ENCODE assay signal across 8 cellular contexts in genomic region chr19:4328243-4328990, GRCh38. TPM values are rescaled to one million over a fixed set of nuclear protein-coding genes. Genes with fewer than 3 reads are reported as not detected.
DNase-seq lines count a peak whose midpoint lies in the region; ATAC-seq and TF ChIP-seq lines count a peak whose summit lies in the region.

No MANE protein-coding gene starts in this region.

- ATAC-seq in GM19372 (IDR thresholded peaks at IDR 0.05; ENCODE audit: low read depth, unreplicated experiment), result peak; percentile 71
- peak; percentile 63 for ATAC-seq in HG03520 (IDR thresholded peaks at IDR 0.05; ENCODE audit: unreplicated experiment)
- peak; percentile 86 for ATAC-seq in SK-N-SH treated with all-trans-retinoic acid at 6 μM for 48 hours
- peak; percentile 80 for ATAC-seq in activated naive CD8-positive, alpha-beta T cell treated with anti-CD3 and anti-CD28 coated beads, Interleukin-2, amount 10 ng/mL, durations not matched to agents 7 days and 5 days (ENCODE audit: low read depth)
- ATAC-seq in upper lobe of left lung (ENCODE audit: low FRiP score in 2 of 2), result peak; percentile 94 to 96

- TF ChIP-seq CTCF in left ventricle myocardium inferior (IDR thresholded peaks at IDR 0.05; ENCODE audit: borderline replicate concordance) (no peak), prostate gland (IDR thresholded peaks at IDR 0.05) (no peak), upper lobe of left lung (IDR thresholded peaks at IDR 0.05) (no peak)

- no peak for TF ChIP-seq EP300 in upper lobe of left lung (IDR thresholded peaks at IDR 0.05)

- 11% methylated on average over 49 of the region's 49 CpGs for WGBS in prostate gland
- 9 to 12% methylated on average over 20 to 23 of the region's 49 CpGs for WGBS in upper lobe of left lung, 2 donors

- H3K4me1 ChIP-seq in left ventricle myocardium inferior, result peaks cover 22% of the 10 kb centered on the region
- H3K4me1 ChIP-seq in prostate gland (replicated peaks), result no peaks in the 10 kb centered on the region
- peaks cover 18 to 24% (median 21%) of the 10 kb centered on the region in 4 donors for H3K4me1 ChIP-seq in upper lobe of left lung

- H3K4me1 Mint-ChIP-seq in activated naive CD8-positive, alpha-beta T cell treated with anti-CD3 and anti-CD28 coated beads, Interleukin-2, amount 10 ng/mL, durations not matched to agents 7 days and 5 days, result peaks cover 20% of the 10 kb centered on the region

- peaks cover 4% of the 10 kb centered on the region for H3K36me3 Mint-ChIP-seq in activated naive CD8-positive, alpha-beta T cell treated with anti-CD3 and anti-CD28 coated beads, Interleukin-2, amount 10 ng/mL, durations not matched to agents 7 days and 5 days

- TF ChIP-seq POLR2A in prostate gland (IDR thresholded peaks at IDR 0.05), result no peak
- TF ChIP-seq POLR2A in upper lobe of left lung (IDR thresholded peaks at IDR 0.05), result no peak

- intact Hi-C loops in left ventricle myocardium inferior (cut with micrococcal nuclease) (no loop called here), prostate gland (cut with DNase I) (no loop called here)

- H3K4me3 ChIP-seq in left ventricle myocardium inferior (peak overlapping the region; percentile 71), prostate gland (peak overlapping the region; percentile 12 to 24), upper lobe of left lung (peak overlapping the region in 3 of 4 donors; percentile 34 to 57 (median 47))

- no peaks in the 10 kb centered on the region for H3K36me3 ChIP-seq in left ventricle myocardium inferior
- H3K36me3 ChIP-seq in prostate gland, result no peaks in the 10 kb centered on the region
- H3K36me3 ChIP-seq in upper lobe of left lung, result no peaks in the 10 kb centered on the region

- DNase-seq in AG20443 (ENCODE audit: low spot score) (peak; percentile 92), left ventricle myocardium inferior (peak; percentile 95), prostate gland (ENCODE audit: low spot score) (peak; percentile 36), upper lobe of left lung (peak; percentile 89 to 97)
- DNase-seq in activated naive CD8-positive, alpha-beta T cell treated with anti-CD3 and anti-CD28 coated beads, Interleukin-2, amount 10 ng/mL, durations not matched to agents 7 days and 5 days, result peak; percentile 96

- H3K9me3 Mint-ChIP-seq in activated naive CD8-positive, alpha-beta T cell treated with anti-CD3 and anti-CD28 coated beads, Interleukin-2, amount 10 ng/mL, durations not matched to agents 7 days and 5 days, result no peaks in the 10 kb centered on the region

- H3K27ac ChIP-seq in left ventricle myocardium inferior (replicated peaks) (peak overlapping the region; percentile 56), prostate gland (no peak overlapping the region), upper lobe of left lung (peak overlapping the region in 1 of 4 donors; percentile 61)

- peak overlapping the region; percentile 89 for H3K27ac Mint-ChIP-seq in activated naive CD8-positive, alpha-beta T cell treated with anti-CD3 and anti-CD28 coated beads, Interleukin-2, amount 10 ng/mL, durations not matched to agents 7 days and 5 days

- H3K9me3 ChIP-seq in left ventricle myocardium inferior (replicated peaks) (no peaks in the 10 kb centered on the region), prostate gland (no peaks in the 10 kb centered on the region), upper lobe of left lung (no peaks in the 10 kb centered on the region)

- H3K27me3 Mint-ChIP-seq in activated naive CD8-positive, alpha-beta T cell treated with anti-CD3 and anti-CD28 coated beads, Interleukin-2, amount 10 ng/mL, durations not matched to agents 7 days and 5 days, result no peaks in the 10 kb centered on the region

- no peaks in the 10 kb centered on the region for H3K27me3 ChIP-seq in left ventricle myocardium inferior (ENCODE audit: low read depth)
- H3K27me3 ChIP-seq in prostate gland (replicated peaks; ENCODE audit: insufficient read depth), result no peaks in the 10 kb centered on the region
- H3K27me3 ChIP-seq in upper lobe of left lung, result no peaks in the 10 kb centered on the region

- POLR2A ChIA-PET in activated naive CD8-positive, alpha-beta T cell treated with anti-CD3 and anti-CD28 coated beads, Interleukin-2, amount 10 ng/mL, durations not matched to agents 7 days and 5 days (lab: Charles Lee), result interaction anchor here (0.9 to 4.1 kb wide), 6 partner anchors 15 to 143 kb away, joined by 3 to 30 read pairs (median 6); partner anchors contain the start of genes CHAF1A, FSD1, MPND and TMIGD2

- peak overlapping the region; percentile 86 for H3K4me3 Mint-ChIP-seq in activated naive CD8-positive, alpha-beta T cell treated with anti-CD3 and anti-CD28 coated beads, Interleukin-2, amount 10 ng/mL, durations not matched to agents 7 days and 5 days

TF ChIP-seq in SK-N-SH treated with all-trans-retinoic acid at 6 μM for 48 hours, 23 proteins besides CTCF, POLR2A, EP300 and RAD21 (continues in another document):
- TF ChIP-seq ZC3H10 (CRISPR knock-in tag; IDR thresholded peaks at IDR 0.05) (no peak), BACH2 (CRISPR knock-in tag; IDR thresholded peaks at IDR 0.05; ENCODE audit: borderline replicate concordance) (no peak), ZFP3 (CRISPR knock-in tag; IDR thresholded peaks at IDR 0.05) (no peak), TCF4 (CRISPR knock-in tag; IDR thresholded peaks at IDR 0.05; ENCODE audit: borderline replicate concordance) (no peak), ESRRG (CRISPR knock-in tag; IDR thresholded peaks at IDR 0.05) (no peak), PPARA (CRISPR knock-in tag; IDR thresholded peaks at IDR 0.05; ENCODE audit: borderline replicate concordance) (no peak), OSR1 (CRISPR knock-in tag; IDR thresholded peaks at IDR 0.05) (no peak), ZNF565 (CRISPR knock-in tag; conservative IDR thresholded peaks at IDR 0.05; ENCODE audit: low read depth) (no peak), CREB5 (CRISPR knock-in tag; IDR thresholded peaks at IDR 0.05; ENCODE audit: low read depth) (no peak), SNAI2 (CRISPR knock-in tag; IDR thresholded peaks at IDR 0.05) (no peak), ARNTL (CRISPR knock-in tag; IDR thresholded peaks at IDR 0.05; ENCODE audit: borderline replicate concordance, low read depth) (no peak)
- TF ChIP-seq, protein P1, sequence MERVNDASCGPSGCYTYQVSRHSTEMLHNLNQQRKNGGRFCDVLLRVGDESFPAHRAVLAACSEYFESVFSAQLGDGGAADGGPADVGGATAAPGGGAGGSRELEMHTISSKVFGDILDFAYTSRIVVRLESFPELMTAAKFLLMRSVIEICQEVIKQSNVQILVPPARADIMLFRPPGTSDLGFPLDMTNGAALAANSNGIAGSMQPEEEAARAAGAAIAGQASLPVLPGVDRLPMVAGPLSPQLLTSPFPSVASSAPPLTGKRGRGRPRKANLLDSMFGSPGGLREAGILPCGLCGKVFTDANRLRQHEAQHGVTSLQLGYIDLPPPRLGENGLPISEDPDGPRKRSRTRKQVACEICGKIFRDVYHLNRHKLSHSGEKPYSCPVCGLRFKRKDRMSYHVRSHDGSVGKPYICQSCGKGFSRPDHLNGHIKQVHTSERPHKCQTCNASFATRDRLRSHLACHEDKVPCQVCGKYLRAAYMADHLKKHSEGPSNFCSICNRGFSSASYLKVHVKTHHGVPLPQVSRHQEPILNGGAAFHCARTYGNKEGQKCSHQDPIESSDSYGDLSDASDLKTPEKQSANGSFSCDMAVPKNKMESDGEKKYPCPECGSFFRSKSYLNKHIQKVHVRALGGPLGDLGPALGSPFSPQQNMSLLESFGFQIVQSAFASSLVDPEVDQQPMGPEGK (CRISPR knock-in tag; IDR thresholded peaks at IDR 0.05; ENCODE audit: borderline replicate concordance), result no peak

RNA-seq across cellular contexts. Expression of gene STAP2, which starts 10.2 kb away (rescaled TPM):
- 1 to 10 TPM; 8.4 to 8.8 TPM for total RNA-seq in activated naive CD8-positive, alpha-beta T cell treated with anti-CD3 and anti-CD28 coated beads, Interleukin-2, amount 10 ng/mL, durations not matched to agents 7 days and 5 days
- 2.6 TPM for total RNA-seq in left ventricle myocardium inferior
- total RNA-seq in prostate gland, result 100 to 1,000 TPM in 1 of 2 donors, 10 to 100 TPM in 1; 47.9 to 107 TPM
- 10 to 100 TPM; 11.2 to 39.8 (median 14.7) TPM for total RNA-seq in upper lobe of left lung

RNA-seq across cellular contexts. Expression of gene MPND, which starts 14.9 kb away (rescaled TPM):
- 10 to 100 TPM; 23.7 to 26.2 TPM for total RNA-seq in activated naive CD8-positive, alpha-beta T cell treated with anti-CD3 and anti-CD28 coated beads, Interleukin-2, amount 10 ng/mL, durations not matched to agents 7 days and 5 days
- total RNA-seq in left ventricle myocardium inferior (19.2 TPM), prostate gland (10 to 100 TPM; 12.5 to 18.2 TPM), upper lobe of left lung (10 to 100 TPM in 4 of 6 donors, 1 to 10 TPM in 2; 7.7 to 37.1 (median 15.6) TPM)

RNA-seq across cellular contexts. Expression of gene FSD1, which starts 24.0 kb away (rescaled TPM):
- 10 to 100 TPM; 20.8 to 21.8 TPM for total RNA-seq in activated naive CD8-positive, alpha-beta T cell treated with anti-CD3 and anti-CD28 coated beads, Interleukin-2, amount 10 ng/mL, durations not matched to agents 7 days and 5 days
- total RNA-seq in left ventricle myocardium inferior (not detected), prostate gland (1 to 10 TPM in 1 of 2 donors, not detected in 1; 6.4 TPM), upper lobe of left lung (1 to 10 TPM in 2 of 6 donors, under 1 TPM in 4; 0.54 to 2.1 (median 0.82) TPM)

RNA-seq across cellular contexts. Expression of gene TMIGD2, which starts 26.2 kb away (rescaled TPM):
- 10 to 100 TPM; 49.3 to 50.5 TPM for total RNA-seq in activated naive CD8-positive, alpha-beta T cell treated with anti-CD3 and anti-CD28 coated beads, Interleukin-2, amount 10 ng/mL, durations not matched to agents 7 days and 5 days
- not detected for total RNA-seq in left ventricle myocardium inferior
- not detected for total RNA-seq in prostate gland
- total RNA-seq in upper lobe of left lung, result 1 to 10 TPM in 3 of 6 donors, under 1 TPM in 2, not detected in 1; 0.30 to 1.9 (median 1.3) TPM

RNA-seq across cellular contexts. Expression of gene SHD, which starts 49.4 kb away (rescaled TPM):
- total RNA-seq in activated naive CD8-positive, alpha-beta T cell treated with anti-CD3 and anti-CD28 coated beads, Interleukin-2, amount 10 ng/mL, durations not matched to agents 7 days and 5 days, result not detected
- 0.16 TPM for total RNA-seq in left ventricle myocardium inferior
- total RNA-seq in prostate gland, result 10 to 100 TPM in 1 of 2 donors, under 1 TPM in 1; 0.62 to 18.0 TPM
- under 1 TPM in 1 of 6 donors, not detected in 5; 0.98 TPM for total RNA-seq in upper lobe of left lung

Comparison
In these comparisons a context has a peak if more than half of its experiments do, and no peak if none do; other contexts are left out.
1. DNase-seq: peak in every context shown above with its lines; median percentile 96 in activated naive CD8-positive, alpha-beta T cell treated with anti-CD3 and anti-CD28 coated beads, Interleukin-2, amount 10 ng/mL, durations not matched to agents 7 days and 5 days; 95 in left ventricle myocardium inferior; 93 in upper lobe of left lung; 92 in AG20443; 36 in prostate gland.
2. H3K4me3 ChIP-seq: peak in every context shown above with its lines; median percentile 71 in left ventricle myocardium inferior; 47 in upper lobe of left lung; 18 in prostate gland.